Comparison of ENCODE assay signal across 8 cellular contexts in genomic region chr9:108934323-108934885, GRCh38. TPM values are rescaled to one million over a fixed set of nuclear protein-coding genes. Genes with fewer than 3 reads are reported as not detected.
DNase-seq lines count a peak whose midpoint lies in the region; ATAC-seq and TF ChIP-seq lines count a peak whose summit lies in the region.

A gene with protein sequence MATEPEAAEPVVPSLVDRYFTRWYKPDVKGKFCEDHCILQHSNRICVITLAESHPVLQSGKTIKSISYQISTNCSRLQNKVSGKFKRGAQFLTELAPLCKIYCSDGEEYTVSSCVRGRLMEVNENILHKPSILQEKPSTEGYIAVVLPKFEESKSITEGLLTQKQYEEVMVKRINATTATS (plus strand): TSS chr9:108934400. CDS start chr9:108934487, 87 bp downstream.

- no peak for TF ChIP-seq POLR2A in prostate gland (IDR thresholded peaks at IDR 0.05)

- H3K36me3 ChIP-seq in prostate gland, result no peaks in the 10 kb centered on the region
- no peaks in the 10 kb centered on the region for H3K36me3 ChIP-seq in urinary bladder (ENCODE audit: insufficient read depth)

- intact Hi-C loops in left ventricle myocardium superior (cut with micrococcal nuclease) (no loop called here), prostate gland (cut with DNase I) (loop anchor here (5.0 to 10.0 kb wide), 3 partner anchors 80 to 390 kb away; partner anchors contain the start of genes CTNNAL1, EPB41L4B and TMEM245)

- no peaks in the 10 kb centered on the region for H3K9me3 ChIP-seq in prostate gland

- 0% methylated on average over 33 of the region's 47 CpGs for WGBS in prostate gland
- WGBS in urinary bladder, result under 1% methylated on average over 47 of the region's 47 CpGs

- no peaks in the 10 kb centered on the region for H3K27me3 ChIP-seq in prostate gland (replicated peaks; ENCODE audit: insufficient read depth)

- DNase-seq in GM10266 (ENCODE audit: extremely low spot score) (peak; percentile 87), NCI-H1092 (lab: John Stamatoyannopoulos, UW) (peak; percentile 85), T follicular helper cell (ENCODE audit: low read depth) (peak; percentile 68), amygdala (lab: John Stamatoyannopoulos, UW) (peak in 53 of 56 donors; percentile 10 to 95 (median 82)), left ventricle myocardium superior (peak; percentile 89), prostate gland (ENCODE audit: low spot score) (peak; percentile 67)

- H3K27ac ChIP-seq in prostate gland (peak within 1 kb of the TSS; percentile 89 to 91), urinary bladder (ENCODE audit: low read depth) (peak within 1 kb of the TSS; percentile 94)

- H3K4me3 ChIP-seq in prostate gland, result peak within 1 kb of the TSS; percentile 71 to 72
- H3K4me3 ChIP-seq in urinary bladder (ENCODE audit: low read depth, low read length), result peak within 1 kb of the TSS; percentile 84

- H3K4me1 ChIP-seq in prostate gland (replicated peaks), result peaks cover 6% of the 10 kb centered on the region
- no peaks in the 10 kb centered on the region for H3K4me1 ChIP-seq in urinary bladder (ENCODE audit: insufficient read depth)

- ATAC-seq in HG02588 (IDR thresholded peaks at IDR 0.05; ENCODE audit: unreplicated experiment) (peak; percentile 84), left ventricle myocardium superior (peak; percentile 94)

- TF ChIP-seq CTCF in GM10266 (IDR thresholded peaks at IDR 0.05; ENCODE audit: control insufficient read depth, insufficient read depth, low read depth, missing control alignments), result no peak
- TF ChIP-seq CTCF in prostate gland (IDR thresholded peaks at IDR 0.05), result no peak

RNA-seq across cellular contexts. Expression of the gene that starts here (rescaled TPM):
- total RNA-seq in left ventricle myocardium superior, result 16.3 TPM
- 1 to 10 TPM; 6.0 to 6.7 TPM for total RNA-seq in prostate gland
- 11.8 TPM for total RNA-seq in urinary bladder
- polyA plus RNA-seq in urinary bladder, result 13.3 TPM

Comparison
In these comparisons a context has a peak if more than half of its experiments do, and no peak if none do; other contexts are left out.
1. Peak in every context shown above with its lines: DNase-seq, ATAC-seq, H3K4me3 ChIP-seq and H3K27ac ChIP-seq.